23 cellular contexts compared by ENCODE assay signal in the genomic region with DNA sequence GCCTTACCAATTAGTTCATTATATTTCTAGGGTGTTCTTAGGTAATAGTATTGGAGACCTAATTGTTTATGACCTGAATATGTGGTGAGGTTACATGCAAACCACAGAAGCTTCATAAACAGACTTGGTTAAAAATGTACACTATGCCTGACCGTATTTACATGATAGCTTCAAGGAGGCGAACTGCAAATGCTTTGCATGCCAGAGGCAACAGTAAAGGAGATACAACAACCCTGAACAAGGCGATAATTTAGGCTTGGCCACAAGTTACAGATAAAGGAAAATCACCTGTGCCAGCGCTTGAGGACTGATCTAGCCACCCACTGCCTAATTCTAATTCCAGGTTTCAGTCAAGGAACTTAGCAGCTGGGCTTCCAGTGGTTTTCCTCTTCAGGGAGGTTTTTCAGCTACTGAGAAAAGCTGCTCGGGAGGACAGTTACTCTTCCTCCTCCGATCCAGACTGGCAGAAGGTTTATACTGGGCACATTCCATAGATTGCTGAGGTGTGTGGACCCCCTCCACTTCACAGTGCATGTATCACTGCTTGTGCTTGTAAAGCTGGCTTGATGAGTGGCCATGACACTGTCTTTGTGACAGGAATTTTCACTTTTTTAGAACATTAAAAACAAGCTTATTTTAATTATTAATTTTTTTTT.
DNase-seq lines count a peak whose midpoint lies in the region; ATAC-seq and TF ChIP-seq lines count a peak whose summit lies in the region.
"Had no signal": no experiment of that assay in that cellular context is flagged by ENCODE, and none has a peak within 500 bp of the region (broad histone marks: within the 10 kb centered on the region; RNA-seq: fewer than 3 reads in every experiment).

No MANE protein-coding gene starts in this region.

- no peaks in the 10 kb centered on the region for H3K36me3 Mint-ChIP-seq in nephron (ENCODE audit: low read depth)
- H3K36me3 Mint-ChIP-seq in T-helper 17 cell (ENCODE audit: low read depth): no peaks in the 10 kb centered on the region
- H3K36me3 Mint-ChIP-seq: CD8-positive, alpha-beta T cell; naive thymus-derived CD4-positive, alpha-beta T cell; stimulated activated naive B cell treated with anti-CD40 and anti-IgM and Interleukin-4, amounts not matched to agents 10 μg/mL and 1 μg/mL and 100 μg/mL, for 72 hours had no signal

- H3K27me3 ChIP-seq in cardiac muscle cell: peaks cover 20% of the 10 kb centered on the region
- H3K27me3 ChIP-seq in gastroesophageal sphincter: no peaks in the 10 kb centered on the region
- no peaks in the 10 kb centered on the region for H3K27me3 ChIP-seq in aorta (ENCODE audit: control insufficient read depth in 1 of 2, insufficient read depth in 2 of 2, low read length in 1 of 2)

- no peak for TF ChIP-seq POLR2A in gastroesophageal sphincter (IDR thresholded peaks at IDR 0.05)

- ATAC-seq in gastroesophageal sphincter (peak; percentile 41), T-helper 17 cell (no peak), aorta (ENCODE audit: low FRiP score) (no peak)
- ATAC-seq: CD8-positive, alpha-beta T cell; naive thymus-derived CD4-positive, alpha-beta T cell; stimulated activated naive B cell treated with anti-CD40 and anti-IgM and Interleukin-4, amounts not matched to agents 10 μg/mL and 1 μg/mL and 100 μg/mL, for 72 hours had no signal

- no peaks in the 10 kb centered on the region for H3K9me3 ChIP-seq in cardiac muscle cell (ENCODE audit: low read depth)
- no peaks in the 10 kb centered on the region for H3K9me3 ChIP-seq in gastroesophageal sphincter
- H3K9me3 ChIP-seq in T-helper 17 cell (ENCODE audit: control insufficient read depth, low read length, poor library complexity, severe bottlenecking): no peaks in the 10 kb centered on the region
- H3K9me3 ChIP-seq in aorta (ENCODE audit: control insufficient read depth, low read length): no peaks in the 10 kb centered on the region
- H3K9me3 ChIP-seq: thoracic aorta had no signal

- no peak overlapping the region for H3K4me3 ChIP-seq in cardiac muscle cell
- no peak overlapping the region for H3K4me3 ChIP-seq in gastroesophageal sphincter
- H3K4me3 ChIP-seq in aorta (ENCODE audit: low read length in 2 of 2): no peak overlapping the region
- H3K4me3 ChIP-seq: thoracic aorta had no signal

- H3K36me3 ChIP-seq in cardiac muscle cell (no peaks in the 10 kb centered on the region), gastroesophageal sphincter (peaks cover 0 to 17% of the 10 kb centered on the region in 2 donors), aorta (ENCODE audit: control insufficient read depth in 1 of 2, insufficient read depth in 2 of 2, low read length in 1 of 2) (no peaks in the 10 kb centered on the region)
- H3K36me3 ChIP-seq: thoracic aorta had no signal

- H3K4me3 Mint-ChIP-seq in nephron: no peak overlapping the region
- no peak overlapping the region for H3K4me3 Mint-ChIP-seq in T-helper 17 cell
- H3K4me3 Mint-ChIP-seq: CD8-positive, alpha-beta T cell; naive thymus-derived CD4-positive, alpha-beta T cell; stimulated activated naive B cell treated with anti-CD40 and anti-IgM and Interleukin-4, amounts not matched to agents 10 μg/mL and 1 μg/mL and 100 μg/mL, for 72 hours had no signal

- H3K9me3 Mint-ChIP-seq in nephron: no peaks in the 10 kb centered on the region
- H3K9me3 Mint-ChIP-seq: CD8-positive, alpha-beta T cell; naive thymus-derived CD4-positive, alpha-beta T cell; stimulated activated naive B cell treated with anti-CD40 and anti-IgM and Interleukin-4, amounts not matched to agents 10 μg/mL and 1 μg/mL and 100 μg/mL, for 72 hours had no signal

- TF ChIP-seq CTCF in cardiac muscle cell (IDR thresholded peaks at IDR 0.05; ENCODE audit: low read depth, low read length) (no peak), gastroesophageal sphincter (IDR thresholded peaks at IDR 0.05) (no peak), nephron (IDR thresholded peaks at IDR 0.05; ENCODE audit: unreplicated experiment in 3 of 3) (no peak)

- intact Hi-C loops in cardiac septum (cut with DNase I) (no loop called here), aorta (cut with DNase I) (no loop called here)

- H3K4me1 ChIP-seq in cardiac muscle cell (ENCODE audit: low read depth) (no peaks in the 10 kb centered on the region), gastroesophageal sphincter (peaks cover 3 to 36% (median 3%) of the 10 kb centered on the region in 3 donors), aorta (ENCODE audit: control insufficient read depth in 1 of 2, insufficient read depth in 2 of 2, low read length in 2 of 2) (no peaks in the 10 kb centered on the region)

- H3K27me3 Mint-ChIP-seq in nephron (ENCODE audit: low read depth) (no peaks in the 10 kb centered on the region), T-helper 17 cell (peaks cover 12% of the 10 kb centered on the region)
- H3K27me3 Mint-ChIP-seq: stimulated activated naive B cell treated with anti-CD40 and anti-IgM and Interleukin-4, amounts not matched to agents 10 μg/mL and 1 μg/mL and 100 μg/mL, for 72 hours had no signal

- no peak for TF ChIP-seq EP300 in gastroesophageal sphincter (IDR thresholded peaks at IDR 0.05)

- H3K27ac Mint-ChIP-seq in nephron (peak overlapping the region; percentile 78 to 96 (median 82)), T-helper 17 cell (no peak overlapping the region)
- H3K27ac Mint-ChIP-seq: CD8-positive, alpha-beta T cell; naive thymus-derived CD4-positive, alpha-beta T cell; stimulated activated naive B cell treated with anti-CD40 and anti-IgM and Interleukin-4, amounts not matched to agents 10 μg/mL and 1 μg/mL and 100 μg/mL, for 72 hours had no signal

- H3K27ac ChIP-seq in cardiac muscle cell (no peak overlapping the region), gastroesophageal sphincter (peak overlapping the region in 3 of 4 donors; percentile 52 to 70 (median 57)), aorta (ENCODE audit: low read depth in 1 of 2, low read length in 2 of 2) (no peak overlapping the region)
- H3K27ac ChIP-seq: 22Rv1, thoracic aorta had no signal

- DNase-seq in cardiac muscle cell (ENCODE audit: low read depth in 1 of 2, low spot score in 1 of 2): peak; percentile 12 to 18
- DNase-seq in cardiac septum (ENCODE audit: low spot score): no peak
- DNase-seq in T-helper 17 cell: no peak
- DNase-seq in activated CD4-positive, alpha-beta T cell treated with anti-CD3 and anti-CD28 coated beads, Interleukin-2, amount 50 U/mL, for 48 hours: no peak
- no peak for DNase-seq in aorta
- DNase-seq in activated effector memory CD4-positive, alpha-beta T cell treated with Interleukin-2 at 50 U/mL for 16 hours: no peak
- DNase-seq: activated CD8-positive, alpha-beta memory T cell treated with anti-CD3 and anti-CD28 coated beads for 24 hours; activated T-cell treated with anti-CD3 and anti-CD28 coated beads, Interleukin-2, amount 50 U/mL, for 1 hour; AML-193; CD8-positive, alpha-beta T cell; dermis blood vessel endothelial cell; DMS153; KG1; naive thymus-derived CD4-positive, alpha-beta T cell; NCI-H1436 treated with DMSO at 0.1 percent for 48 hours; NCI-H2171; NCI-H524; stimulated activated CD4-positive, alpha-beta T cell treated with anti-CD3 and anti-CD28 coated beads, Interleukin-4, amount 100 ng/mL, for 24 hours; stimulated activated naive B cell treated with anti-CD40 and anti-IgM and Interleukin-4, amounts not matched to agents 10 μg/mL and 1 μg/mL and 100 μg/mL, for 72 hours had no signal

- H3K4me1 Mint-ChIP-seq in nephron (peaks cover 20% of the 10 kb centered on the region), T-helper 17 cell (no peaks in the 10 kb centered on the region)
- H3K4me1 Mint-ChIP-seq: naive thymus-derived CD4-positive, alpha-beta T cell; stimulated activated naive B cell treated with anti-CD40 and anti-IgM and Interleukin-4, amounts not matched to agents 10 μg/mL and 1 μg/mL and 100 μg/mL, for 72 hours had no signal

- 55 to 57% methylated on average over 3 to 5 of the region's 6 CpGs for WGBS in gastroesophageal sphincter (ENCODE audit: low coverage in 1 of 2), 2 donors
- 95% methylated on average over 6 of the region's 6 CpGs for WGBS in aorta, 2 donors

Comparison
In these comparisons a context has a peak if more than half of its experiments do, and no peak if none do; other contexts are left out.
1. DNase-seq: peak in cardiac muscle cell (2 of 2); none in cardiac septum (single experiment), T-helper 17 cell (0 of 3), activated CD4-positive, alpha-beta T cell treated with anti-CD3 and anti-CD28 coated beads, Interleukin-2, amount 50 U/mL, for 48 hours (0 of 2), aorta (0 of 2) and activated effector memory CD4-positive, alpha-beta T cell treated with Interleukin-2 at 50 U/mL for 16 hours (single experiment).
2. H3K27ac ChIP-seq: peak in gastroesophageal sphincter (3 of 4); none in cardiac muscle cell (single experiment) and aorta (0 of 2).